In the genomic region with DNA sequence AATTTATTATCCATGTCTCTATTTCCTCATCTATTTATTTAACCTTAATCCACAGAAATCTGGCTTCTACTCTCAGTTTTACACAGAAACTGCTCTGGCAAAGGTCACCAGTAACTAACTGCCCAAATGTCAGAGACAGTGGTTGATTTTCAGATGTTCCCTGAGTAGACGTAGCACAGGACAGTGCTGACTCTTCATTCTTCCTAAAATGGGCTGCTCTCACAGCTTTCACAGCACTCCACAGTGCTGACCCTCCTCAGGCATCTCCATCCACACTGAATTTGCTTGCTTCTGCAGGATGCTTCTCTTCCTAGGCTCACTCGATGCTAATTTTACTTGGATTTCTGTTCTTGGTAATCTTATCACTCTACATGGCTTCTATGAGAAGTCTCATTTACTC, we compare ENCODE assay signal across 18 cellular contexts.
"Had no signal": no experiment of that assay in that cellular context is flagged by ENCODE, and none has a peak within 500 bp of the region (broad histone marks: within the 10 kb centered on the region; RNA-seq: fewer than 3 reads in every experiment).

No MANE protein-coding gene starts in this region.

- H3K36me3 ChIP-seq: heart left ventricle, neutrophil, suprapubic skin, thyroid gland had no signal

- H3K4me3 ChIP-seq: coronary artery, heart left ventricle, smooth muscle cell, suprapubic skin, thyroid gland had no signal

- H3K4me1 ChIP-seq: suprapubic skin, thyroid gland had no signal

- H3K4me2 ChIP-seq: smooth muscle cell had no signal

- H3K4me3 Mint-ChIP-seq: endodermal cell; naive thymus-derived CD4-positive, alpha-beta T cell; nephron progenitor cell; type B pancreatic cell had no signal

- H3K27ac Mint-ChIP-seq: endodermal cell; naive thymus-derived CD4-positive, alpha-beta T cell; nephron progenitor cell; type B pancreatic cell had no signal

- H3K27me3 ChIP-seq: heart left ventricle, neutrophil, suprapubic skin, thyroid gland had no signal

- ATAC-seq: left colon; naive thymus-derived CD4-positive, alpha-beta T cell; stimulated activated naive CD8-positive, alpha-beta T cell treated with anti-CD3 and anti-CD28 coated beads, Interleukin-15, Interleukin-2, amounts not matched to agents 100 U/mL and 50 U/mL, for 24 hours had no signal

- H3K27me3 Mint-ChIP-seq: naive thymus-derived CD4-positive, alpha-beta T cell; type B pancreatic cell had no signal

- H3K36me3 Mint-ChIP-seq: naive thymus-derived CD4-positive, alpha-beta T cell; type B pancreatic cell had no signal

- H3K4me1 Mint-ChIP-seq: endodermal cell; naive thymus-derived CD4-positive, alpha-beta T cell had no signal

- H3K9me3 Mint-ChIP-seq: endodermal cell, nephron progenitor cell, type B pancreatic cell had no signal

- DNase-seq: effector CD4-positive, alpha-beta T cell; endodermal cell; erythroblast; foreskin melanocyte; heart left ventricle; hippocampal formation; left colon; naive thymus-derived CD4-positive, alpha-beta T cell; nephron progenitor cell; posterior cingulate gyrus; stimulated activated CD4-positive, alpha-beta T cell treated with anti-CD3 and anti-CD28 coated beads, Interleukin-2, amount 100 ng/mL, for 48 hours; stimulated activated naive CD8-positive, alpha-beta T cell treated with anti-CD3 and anti-CD28 coated beads, Interleukin-15, Interleukin-2, amounts not matched to agents 100 U/mL and 50 U/mL, for 24 hours; thyroid gland had no signal

- H3K27ac ChIP-seq: coronary artery, heart left ventricle, neutrophil, suprapubic skin, thyroid gland had no signal

- H3K9me3 ChIP-seq: heart left ventricle, neutrophil, suprapubic skin, thyroid gland had no signal
